In genomic region chr19:15468675-15469512, GRCh38 we compare ENCODE assay signal across 1 cellular context.
TF ChIP-seq lines count a peak whose summit lies in the region.

No MANE protein-coding gene starts in this region.

TF ChIP-seq in HepG2, 621 proteins besides CTCF, POLR2A, EP300 and RAD21 (continued from another document and continues in another):
- TF ChIP-seq, protein P1, sequence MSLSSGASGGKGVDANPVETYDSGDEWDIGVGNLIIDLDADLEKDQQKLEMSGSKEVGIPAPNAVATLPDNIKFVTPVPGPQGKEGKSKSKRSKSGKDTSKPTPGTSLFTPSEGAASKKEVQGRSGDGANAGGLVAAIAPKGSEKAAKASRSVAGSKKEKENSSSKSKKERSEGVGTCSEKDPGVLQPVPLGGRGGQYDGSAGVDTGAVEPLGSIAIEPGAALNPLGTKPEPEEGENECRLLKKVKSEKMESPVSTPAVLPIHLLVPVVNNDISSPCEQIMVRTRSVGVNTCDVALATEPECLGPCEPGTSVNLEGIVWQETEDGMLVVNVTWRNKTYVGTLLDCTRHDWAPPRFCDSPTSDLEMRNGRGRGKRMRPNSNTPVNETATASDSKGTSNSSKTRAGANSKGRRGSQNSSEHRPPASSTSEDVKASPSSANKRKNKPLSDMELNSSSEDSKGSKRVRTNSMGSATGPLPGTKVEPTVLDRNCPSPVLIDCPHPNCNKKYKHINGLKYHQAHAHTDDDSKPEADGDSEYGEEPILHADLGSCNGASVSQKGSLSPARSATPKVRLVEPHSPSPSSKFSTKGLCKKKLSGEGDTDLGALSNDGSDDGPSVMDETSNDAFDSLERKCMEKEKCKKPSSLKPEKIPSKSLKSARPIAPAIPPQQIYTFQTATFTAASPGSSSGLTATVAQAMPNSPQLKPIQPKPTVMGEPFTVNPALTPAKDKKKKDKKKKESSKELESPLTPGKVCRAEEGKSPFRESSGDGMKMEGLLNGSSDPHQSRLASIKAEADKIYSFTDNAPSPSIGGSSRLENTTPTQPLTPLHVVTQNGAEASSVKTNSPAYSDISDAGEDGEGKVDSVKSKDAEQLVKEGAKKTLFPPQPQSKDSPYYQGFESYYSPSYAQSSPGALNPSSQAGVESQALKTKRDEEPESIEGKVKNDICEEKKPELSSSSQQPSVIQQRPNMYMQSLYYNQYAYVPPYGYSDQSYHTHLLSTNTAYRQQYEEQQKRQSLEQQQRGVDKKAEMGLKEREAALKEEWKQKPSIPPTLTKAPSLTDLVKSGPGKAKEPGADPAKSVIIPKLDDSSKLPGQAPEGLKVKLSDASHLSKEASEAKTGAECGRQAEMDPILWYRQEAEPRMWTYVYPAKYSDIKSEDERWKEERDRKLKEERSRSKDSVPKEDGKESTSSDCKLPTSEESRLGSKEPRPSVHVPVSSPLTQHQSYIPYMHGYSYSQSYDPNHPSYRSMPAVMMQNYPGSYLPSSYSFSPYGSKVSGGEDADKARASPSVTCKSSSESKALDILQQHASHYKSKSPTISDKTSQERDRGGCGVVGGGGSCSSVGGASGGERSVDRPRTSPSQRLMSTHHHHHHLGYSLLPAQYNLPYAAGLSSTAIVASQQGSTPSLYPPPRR (CRISPR knock-in tag; IDR thresholded peaks at IDR 0.05; ENCODE audit: borderline replicate concordance), result peak; percentile 78; the same call in 1 of the 2 replicates
- TF ChIP-seq MTERF4 (CRISPR knock-in tag; IDR thresholded peaks at IDR 0.05) (no peak), GABPB1 (CRISPR knock-in tag; IDR thresholded peaks at IDR 0.05) (no peak), KAT2B (IDR thresholded peaks at IDR 0.05; ENCODE audit: borderline replicate concordance, low read depth, low read length) (no peak), KMT2B (CRISPR knock-in tag; IDR thresholded peaks at IDR 0.05) (no peak), MXI1 (IDR thresholded peaks at IDR 0.05; ENCODE audit: borderline replicate concordance, low read depth, low read length) (no peak), ZFP41 (CRISPR knock-in tag; IDR thresholded peaks at IDR 0.05; ENCODE audit: borderline replicate concordance) (no peak), ONECUT2 (CRISPR knock-in tag; IDR thresholded peaks at IDR 0.05) (no peak), RFX3 (CRISPR knock-in tag; IDR thresholded peaks at IDR 0.05) (no peak), ZNF660 (CRISPR knock-in tag; IDR thresholded peaks at IDR 0.05; ENCODE audit: borderline replicate concordance, low read depth) (no peak), FOSL2 (CRISPR knock-in tag; IDR thresholded peaks at IDR 0.05) (peak; percentile 21; the same call in 1 of the 2 replicates), ZFP36 (IDR thresholded peaks at IDR 0.05; ENCODE audit: borderline replicate concordance, low read depth, low read length, partially characterized antibody) (no peak), MEF2D (CRISPR knock-in tag; IDR thresholded peaks at IDR 0.05) (no peak), MYNN (CRISPR knock-in tag; IDR thresholded peaks at IDR 0.05; ENCODE audit: low read depth) (no peak), PTBP1 (IDR thresholded peaks at IDR 0.05; ENCODE audit: low read depth, low read length, poor library complexity, severe bottlenecking) (no peak), PAF1 (CRISPR knock-in tag; IDR thresholded peaks at IDR 0.05) (no peak), TMF1 (CRISPR knock-in tag; IDR thresholded peaks at IDR 0.05; ENCODE audit: low read depth) (no peak), CREB3 (CRISPR knock-in tag; IDR thresholded peaks at IDR 0.05) (no peak), CEBPB (IDR thresholded peaks at IDR 0.05; ENCODE audit: borderline replicate concordance, low read depth, low read length) (peak; percentile 81), CCDC6 (CRISPR knock-in tag; IDR thresholded peaks at IDR 0.05) (no peak), TGIF2 (CRISPR knock-in tag; IDR thresholded peaks at IDR 0.05) (no peak), DRAP1 (CRISPR knock-in tag; IDR thresholded peaks at IDR 0.05) (no peak), ZNF850 (CRISPR knock-in tag; conservative IDR thresholded peaks at IDR 0.05) (no peak), ZNF333 (CRISPR knock-in tag; IDR thresholded peaks at IDR 0.05; ENCODE audit: borderline replicate concordance) (no peak), NCOA1 (CRISPR knock-in tag; IDR thresholded peaks at IDR 0.05) (no peak), ELF3 (CRISPR knock-in tag; IDR thresholded peaks at IDR 0.05) (no peak), RAD51 (IDR thresholded peaks at IDR 0.05; ENCODE audit: borderline replicate concordance) (no peak), ZNF44 (CRISPR knock-in tag; IDR thresholded peaks at IDR 0.05) (no peak), ZNF879 (CRISPR knock-in tag; IDR thresholded peaks at IDR 0.05) (no peak), ZBTB1 (CRISPR knock-in tag; IDR thresholded peaks at IDR 0.05; ENCODE audit: borderline replicate concordance) (no peak), ZNF33A (CRISPR knock-in tag; IDR thresholded peaks at IDR 0.05; ENCODE audit: borderline replicate concordance) (no peak), ZNF264 (CRISPR knock-in tag; IDR thresholded peaks at IDR 0.05) (no peak), HOXA3 (CRISPR knock-in tag; IDR thresholded peaks at IDR 0.05) (peak; percentile 43; the same call in 1 of the 2 replicates)
- TF ChIP-seq, protein P2, sequence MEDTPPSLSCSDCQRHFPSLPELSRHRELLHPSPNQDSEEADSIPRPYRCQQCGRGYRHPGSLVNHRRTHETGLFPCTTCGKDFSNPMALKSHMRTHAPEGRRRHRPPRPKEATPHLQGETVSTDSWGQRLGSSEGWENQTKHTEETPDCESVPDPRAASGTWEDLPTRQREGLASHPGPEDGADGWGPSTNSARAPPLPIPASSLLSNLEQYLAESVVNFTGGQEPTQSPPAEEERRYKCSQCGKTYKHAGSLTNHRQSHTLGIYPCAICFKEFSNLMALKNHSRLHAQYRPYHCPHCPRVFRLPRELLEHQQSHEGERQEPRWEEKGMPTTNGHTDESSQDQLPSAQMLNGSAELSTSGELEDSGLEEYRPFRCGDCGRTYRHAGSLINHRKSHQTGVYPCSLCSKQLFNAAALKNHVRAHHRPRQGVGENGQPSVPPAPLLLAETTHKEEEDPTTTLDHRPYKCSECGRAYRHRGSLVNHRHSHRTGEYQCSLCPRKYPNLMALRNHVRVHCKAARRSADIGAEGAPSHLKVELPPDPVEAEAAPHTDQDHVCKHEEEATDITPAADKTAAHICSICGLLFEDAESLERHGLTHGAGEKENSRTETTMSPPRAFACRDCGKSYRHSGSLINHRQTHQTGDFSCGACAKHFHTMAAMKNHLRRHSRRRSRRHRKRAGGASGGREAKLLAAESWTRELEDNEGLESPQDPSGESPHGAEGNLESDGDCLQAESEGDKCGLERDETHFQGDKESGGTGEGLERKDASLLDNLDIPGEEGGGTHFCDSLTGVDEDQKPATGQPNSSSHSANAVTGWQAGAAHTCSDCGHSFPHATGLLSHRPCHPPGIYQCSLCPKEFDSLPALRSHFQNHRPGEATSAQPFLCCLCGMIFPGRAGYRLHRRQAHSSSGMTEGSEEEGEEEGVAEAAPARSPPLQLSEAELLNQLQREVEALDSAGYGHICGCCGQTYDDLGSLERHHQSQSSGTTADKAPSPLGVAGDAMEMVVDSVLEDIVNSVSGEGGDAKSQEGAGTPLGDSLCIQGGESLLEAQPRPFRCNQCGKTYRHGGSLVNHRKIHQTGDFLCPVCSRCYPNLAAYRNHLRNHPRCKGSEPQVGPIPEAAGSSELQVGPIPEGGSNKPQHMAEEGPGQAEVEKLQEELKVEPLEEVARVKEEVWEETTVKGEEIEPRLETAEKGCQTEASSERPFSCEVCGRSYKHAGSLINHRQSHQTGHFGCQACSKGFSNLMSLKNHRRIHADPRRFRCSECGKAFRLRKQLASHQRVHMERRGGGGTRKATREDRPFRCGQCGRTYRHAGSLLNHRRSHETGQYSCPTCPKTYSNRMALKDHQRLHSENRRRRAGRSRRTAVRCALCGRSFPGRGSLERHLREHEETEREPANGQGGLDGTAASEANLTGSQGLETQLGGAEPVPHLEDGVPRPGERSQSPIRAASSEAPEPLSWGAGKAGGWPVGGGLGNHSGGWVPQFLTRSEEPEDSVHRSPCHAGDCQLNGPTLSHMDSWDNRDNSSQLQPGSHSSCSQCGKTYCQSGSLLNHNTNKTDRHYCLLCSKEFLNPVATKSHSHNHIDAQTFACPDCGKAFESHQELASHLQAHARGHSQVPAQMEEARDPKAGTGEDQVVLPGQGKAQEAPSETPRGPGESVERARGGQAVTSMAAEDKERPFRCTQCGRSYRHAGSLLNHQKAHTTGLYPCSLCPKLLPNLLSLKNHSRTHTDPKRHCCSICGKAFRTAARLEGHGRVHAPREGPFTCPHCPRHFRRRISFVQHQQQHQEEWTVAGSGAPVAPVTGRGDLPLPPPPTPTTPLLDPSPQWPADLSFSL (CRISPR knock-in tag; IDR thresholded peaks at IDR 0.05), result no peak
- TF ChIP-seq, protein P3, sequence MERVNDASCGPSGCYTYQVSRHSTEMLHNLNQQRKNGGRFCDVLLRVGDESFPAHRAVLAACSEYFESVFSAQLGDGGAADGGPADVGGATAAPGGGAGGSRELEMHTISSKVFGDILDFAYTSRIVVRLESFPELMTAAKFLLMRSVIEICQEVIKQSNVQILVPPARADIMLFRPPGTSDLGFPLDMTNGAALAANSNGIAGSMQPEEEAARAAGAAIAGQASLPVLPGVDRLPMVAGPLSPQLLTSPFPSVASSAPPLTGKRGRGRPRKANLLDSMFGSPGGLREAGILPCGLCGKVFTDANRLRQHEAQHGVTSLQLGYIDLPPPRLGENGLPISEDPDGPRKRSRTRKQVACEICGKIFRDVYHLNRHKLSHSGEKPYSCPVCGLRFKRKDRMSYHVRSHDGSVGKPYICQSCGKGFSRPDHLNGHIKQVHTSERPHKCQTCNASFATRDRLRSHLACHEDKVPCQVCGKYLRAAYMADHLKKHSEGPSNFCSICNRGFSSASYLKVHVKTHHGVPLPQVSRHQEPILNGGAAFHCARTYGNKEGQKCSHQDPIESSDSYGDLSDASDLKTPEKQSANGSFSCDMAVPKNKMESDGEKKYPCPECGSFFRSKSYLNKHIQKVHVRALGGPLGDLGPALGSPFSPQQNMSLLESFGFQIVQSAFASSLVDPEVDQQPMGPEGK (CRISPR knock-in tag; IDR thresholded peaks at IDR 0.05), result peak; percentile 16; the same call in 1 of the 2 replicates
- TF ChIP-seq, protein P4, sequence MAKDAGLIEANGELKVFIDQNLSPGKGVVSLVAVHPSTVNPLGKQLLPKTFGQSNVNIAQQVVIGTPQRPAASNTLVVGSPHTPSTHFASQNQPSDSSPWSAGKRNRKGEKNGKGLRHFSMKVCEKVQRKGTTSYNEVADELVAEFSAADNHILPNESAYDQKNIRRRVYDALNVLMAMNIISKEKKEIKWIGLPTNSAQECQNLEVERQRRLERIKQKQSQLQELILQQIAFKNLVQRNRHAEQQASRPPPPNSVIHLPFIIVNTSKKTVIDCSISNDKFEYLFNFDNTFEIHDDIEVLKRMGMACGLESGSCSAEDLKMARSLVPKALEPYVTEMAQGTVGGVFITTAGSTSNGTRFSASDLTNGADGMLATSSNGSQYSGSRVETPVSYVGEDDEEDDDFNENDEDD (CRISPR knock-in tag; IDR thresholded peaks at IDR 0.05; ENCODE audit: borderline replicate concordance), result no peak
- TF ChIP-seq, protein P5, sequence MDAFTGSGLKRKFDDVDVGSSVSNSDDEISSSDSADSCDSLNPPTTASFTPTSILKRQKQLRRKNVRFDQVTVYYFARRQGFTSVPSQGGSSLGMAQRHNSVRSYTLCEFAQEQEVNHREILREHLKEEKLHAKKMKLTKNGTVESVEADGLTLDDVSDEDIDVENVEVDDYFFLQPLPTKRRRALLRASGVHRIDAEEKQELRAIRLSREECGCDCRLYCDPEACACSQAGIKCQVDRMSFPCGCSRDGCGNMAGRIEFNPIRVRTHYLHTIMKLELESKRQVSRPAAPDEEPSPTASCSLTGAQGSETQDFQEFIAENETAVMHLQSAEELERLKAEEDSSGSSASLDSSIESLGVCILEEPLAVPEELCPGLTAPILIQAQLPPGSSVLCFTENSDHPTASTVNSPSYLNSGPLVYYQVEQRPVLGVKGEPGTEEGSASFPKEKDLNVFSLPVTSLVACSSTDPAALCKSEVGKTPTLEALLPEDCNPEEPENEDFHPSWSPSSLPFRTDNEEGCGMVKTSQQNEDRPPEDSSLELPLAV (CRISPR knock-in tag; conservative IDR thresholded peaks at IDR 0.05; ENCODE audit: low read depth), result no peak
- TF ChIP-seq, protein P6, sequence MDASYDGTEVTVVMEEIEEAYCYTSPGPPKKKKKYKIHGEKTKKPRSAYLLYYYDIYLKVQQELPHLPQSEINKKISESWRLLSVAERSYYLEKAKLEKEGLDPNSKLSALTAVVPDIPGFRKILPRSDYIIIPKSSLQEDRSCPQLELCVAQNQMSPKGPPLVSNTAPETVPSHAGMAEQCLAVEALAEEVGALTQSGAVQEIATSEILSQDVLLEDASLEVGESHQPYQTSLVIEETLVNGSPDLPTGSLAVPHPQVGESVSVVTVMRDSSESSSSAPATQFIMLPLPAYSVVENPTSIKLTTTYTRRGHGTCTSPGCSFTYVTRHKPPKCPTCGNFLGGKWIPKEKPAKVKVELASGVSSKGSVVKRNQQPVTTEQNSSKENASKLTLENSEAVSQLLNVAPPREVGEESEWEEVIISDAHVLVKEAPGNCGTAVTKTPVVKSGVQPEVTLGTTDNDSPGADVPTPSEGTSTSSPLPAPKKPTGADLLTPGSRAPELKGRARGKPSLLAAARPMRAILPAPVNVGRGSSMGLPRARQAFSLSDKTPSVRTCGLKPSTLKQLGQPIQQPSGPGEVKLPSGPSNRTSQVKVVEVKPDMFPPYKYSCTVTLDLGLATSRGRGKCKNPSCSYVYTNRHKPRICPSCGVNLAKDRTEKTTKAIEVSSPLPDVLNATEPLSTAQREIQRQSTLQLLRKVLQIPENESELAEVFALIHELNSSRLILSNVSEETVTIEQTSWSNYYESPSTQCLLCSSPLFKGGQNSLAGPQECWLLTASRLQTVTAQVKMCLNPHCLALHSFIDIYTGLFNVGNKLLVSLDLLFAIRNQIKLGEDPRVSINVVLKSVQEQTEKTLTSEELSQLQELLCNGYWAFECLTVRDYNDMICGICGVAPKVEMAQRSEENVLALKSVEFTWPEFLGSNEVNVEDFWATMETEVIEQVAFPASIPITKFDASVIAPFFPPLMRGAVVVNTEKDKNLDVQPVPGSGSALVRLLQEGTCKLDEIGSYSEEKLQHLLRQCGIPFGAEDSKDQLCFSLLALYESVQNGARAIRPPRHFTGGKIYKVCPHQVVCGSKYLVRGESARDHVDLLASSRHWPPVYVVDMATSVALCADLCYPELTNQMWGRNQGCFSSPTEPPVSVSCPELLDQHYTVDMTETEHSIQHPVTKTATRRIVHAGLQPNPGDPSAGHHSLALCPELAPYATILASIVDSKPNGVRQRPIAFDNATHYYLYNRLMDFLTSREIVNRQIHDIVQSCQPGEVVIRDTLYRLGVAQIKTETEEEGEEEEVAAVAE (CRISPR knock-in tag; IDR thresholded peaks at IDR 0.05; ENCODE audit: borderline replicate concordance), result no peak
